8 cellular contexts compared by ENCODE assay signal in genomic region chr20:37223053-37223452, GRCh38. TPM values are rescaled to one million over a fixed set of nuclear protein-coding genes. Genes with fewer than 3 reads are reported as not detected.
DNase-seq lines count a peak whose midpoint lies in the region; ATAC-seq and TF ChIP-seq lines count a peak whose summit lies in the region.

No MANE protein-coding gene starts in this region.

- no peak overlapping the region for H3K4me3 ChIP-seq in SK-N-SH (ENCODE audit: low read depth in 2 of 2, low read length in 1 of 2)

- no peaks in the 10 kb centered on the region for H3K27me3 Mint-ChIP-seq in activated T-cell treated with anti-CD3 and anti-CD28 coated beads, Interleukin-2, amount 50 U/mL, for 72 hours (ENCODE audit: low read depth)
- no peaks in the 10 kb centered on the region for H3K27me3 Mint-ChIP-seq in stimulated activated naive B cell treated with anti-CD40 and anti-IgM and Interleukin-4, amounts not matched to agents 10 μg/mL and 1 μg/mL and 100 μg/mL, for 72 hours

- CTCF ChIA-PET in SK-N-SH (lab: Yijun Ruan, JAX) = interaction anchor here (0.7 to 1.6 kb wide), 4 partner anchors 8 to 22 kb away, joined by 3 to 4 read pairs (median 3); no protein-coding TSS in a partner anchor

- H3K4me1 ChIP-seq in SK-N-SH (ENCODE audit: control insufficient read depth in 1 of 2, insufficient read depth in 2 of 2, low read depth in 1 of 2, low read length in 1 of 2) = peaks cover 0 to 44% of the 10 kb centered on the region in 2 experiments; a peak in 2 of 4 replicates

- H3K36me3 ChIP-seq in SK-N-SH (replicated peaks in 1 of 2; ENCODE audit: control insufficient read depth in 1 of 2, insufficient read depth in 2 of 2, low read length in 1 of 2) = peaks cover 58 to 78% of the 10 kb centered on the region in 2 experiments

- TF ChIP-seq CTCF in SK-N-SH (IDR thresholded peaks at IDR 0.05) = no peak

- H3K27ac Mint-ChIP-seq in activated T-cell treated with anti-CD3 and anti-CD28 coated beads, Interleukin-2, amount 50 U/mL, for 72 hours = no peak overlapping the region
- no peak overlapping the region for H3K27ac Mint-ChIP-seq in stimulated activated naive B cell treated with anti-CD40 and anti-IgM and Interleukin-4, amounts not matched to agents 10 μg/mL and 1 μg/mL and 100 μg/mL, for 72 hours

- peaks cover 5 to 37% of the 10 kb centered on the region in 2 donors for H3K36me3 Mint-ChIP-seq in activated T-cell treated with anti-CD3 and anti-CD28 coated beads, Interleukin-2, amount 50 U/mL, for 72 hours (ENCODE audit: insufficient read depth in 2 of 2)
- peaks cover 37 to 52% of the 10 kb centered on the region in 2 donors for H3K36me3 Mint-ChIP-seq in stimulated activated naive B cell treated with anti-CD40 and anti-IgM and Interleukin-4, amounts not matched to agents 10 μg/mL and 1 μg/mL and 100 μg/mL, for 72 hours

- H2AFZ ChIP-seq in SK-N-SH (ENCODE audit: low read depth) = no peak overlapping the region

- peak; percentile 24 to 66 for ATAC-seq in activated T-cell treated with anti-CD3 and anti-CD28 coated beads, Interleukin-2, amount 50 U/mL, for 72 hours (replicated peaks in 1 of 2)
- peak; percentile 92 to 98 for ATAC-seq in stimulated activated naive B cell treated with anti-CD40 and anti-IgM and Interleukin-4, amounts not matched to agents 10 μg/mL and 1 μg/mL and 100 μg/mL, for 72 hours (replicated peaks)
- ATAC-seq in HG02759 (IDR thresholded peaks at IDR 0.05; ENCODE audit: unreplicated experiment) (no peak), HG03175 (IDR thresholded peaks at IDR 0.05; ENCODE audit: unreplicated experiment) (no peak), GM18498 (IDR thresholded peaks at IDR 0.05; ENCODE audit: unreplicated experiment) (no peak)

- TF ChIP-seq RAD21 in SK-N-SH (IDR thresholded peaks at IDR 0.05; ENCODE audit: low read length) = no peak

- no peaks in the 10 kb centered on the region for H3K9me3 Mint-ChIP-seq in activated T-cell treated with anti-CD3 and anti-CD28 coated beads, Interleukin-2, amount 50 U/mL, for 72 hours
- H3K9me3 Mint-ChIP-seq in stimulated activated naive B cell treated with anti-CD40 and anti-IgM and Interleukin-4, amounts not matched to agents 10 μg/mL and 1 μg/mL and 100 μg/mL, for 72 hours = no peaks in the 10 kb centered on the region

- TF ChIP-seq EP300 in SK-N-SH (IDR thresholded peaks at IDR 0.05; ENCODE audit: borderline replicate concordance in 1 of 2, low read depth in 1 of 2, low read length in 1 of 2) = no peak

- DNase-seq in activated T-cell treated with anti-CD3 and anti-CD28 coated beads, Interleukin-2, amount 50 U/mL, for 72 hours = no peak
- DNase-seq in activated T-cell treated with anti-CD3 and anti-CD28 coated beads for 4 hours (no peak), SK-N-SH (no peak), foreskin melanocyte (peak; percentile 84)
- DNase-seq in stimulated activated naive B cell treated with anti-CD40 and anti-IgM and Interleukin-4, amounts not matched to agents 10 μg/mL and 1 μg/mL and 100 μg/mL, for 72 hours = peak; percentile 10

- H3K4me3 Mint-ChIP-seq in activated T-cell treated with anti-CD3 and anti-CD28 coated beads, Interleukin-2, amount 50 U/mL, for 72 hours = no peak overlapping the region
- H3K4me3 Mint-ChIP-seq in stimulated activated naive B cell treated with anti-CD40 and anti-IgM and Interleukin-4, amounts not matched to agents 10 μg/mL and 1 μg/mL and 100 μg/mL, for 72 hours = no peak overlapping the region

- peaks cover 5% of the 10 kb centered on the region for H3K4me1 Mint-ChIP-seq in activated T-cell treated with anti-CD3 and anti-CD28 coated beads, Interleukin-2, amount 50 U/mL, for 72 hours (ENCODE audit: low read depth)
- H3K4me1 Mint-ChIP-seq in stimulated activated naive B cell treated with anti-CD40 and anti-IgM and Interleukin-4, amounts not matched to agents 10 μg/mL and 1 μg/mL and 100 μg/mL, for 72 hours = peaks cover 4 to 12% of the 10 kb centered on the region in 2 donors

- H3K9ac ChIP-seq in SK-N-SH = no peak overlapping the region

- no peaks in the 10 kb centered on the region for H3F3A ChIP-seq in SK-N-SH (replicated peaks; ENCODE audit: insufficient read depth)

- peak overlapping the region in 1 of 2 experiments; percentile 78 for H3K27ac ChIP-seq in SK-N-SH (ENCODE audit: low read depth in 2 of 2, low read length in 1 of 2)

- H3K4me2 ChIP-seq in SK-N-SH = no peak overlapping the region

- POLR2A ChIA-PET in SK-N-SH (lab: Yijun Ruan, JAX) = no interaction called here

- no peaks in the 10 kb centered on the region for H4K20me1 ChIP-seq in SK-N-SH (ENCODE audit: insufficient read depth)

- no peaks in the 10 kb centered on the region for H3K9me2 ChIP-seq in SK-N-SH

- H3K27me3 ChIP-seq in SK-N-SH (ENCODE audit: insufficient read depth) = no peaks in the 10 kb centered on the region

- H3K79me2 ChIP-seq in SK-N-SH (ENCODE audit: insufficient read depth) = peaks cover 18% of the 10 kb centered on the region; the same call in 1 of the 2 replicates

- no peaks in the 10 kb centered on the region for H3K9me3 ChIP-seq in SK-N-SH

TF ChIP-seq in SK-N-SH, 30 proteins besides CTCF, POLR2A, EP300 and RAD21:
- TF ChIP-seq IRF3 (IDR thresholded peaks at IDR 0.05; ENCODE audit: low read depth, low read length) = no peak
- TF ChIP-seq ELF1 (IDR thresholded peaks at IDR 0.05) = no peak
- TF ChIP-seq MAX (IDR thresholded peaks at IDR 0.05; ENCODE audit: low read depth) = peak; percentile 36; the same call in 1 of the 2 replicates
- TF ChIP-seq USF1 (IDR thresholded peaks at IDR 0.05; ENCODE audit: borderline replicate concordance, low read depth) = peak; percentile 81
- no peak for TF ChIP-seq CHD2 (IDR thresholded peaks at IDR 0.05; ENCODE audit: low read length, partially characterized antibody)
TF ChIP-seq in SK-N-SH: peak in this region for 2.

RNA-seq across cellular contexts. Expression of gene GHRH, which starts 38.6 kb away (rescaled TPM):
- not detected for total RNA-seq in activated T-cell treated with anti-CD3 and anti-CD28 coated beads, Interleukin-2, amount 50 U/mL, for 72 hours
- not detected in 2 replicates for polyA plus RNA-seq in SK-N-SH (2012; rRNA removed)
- not detected in 2 replicates for polyA plus RNA-seq in SK-N-SH (2012; cell fraction: cytosol; rRNA removed)
- not detected in 2 replicates for polyA plus RNA-seq in SK-N-SH (2012; cell fraction: nucleus; rRNA removed)

RNA-seq across cellular contexts. Expression of gene MROH8, which starts 43.7 kb away (rescaled TPM):
- 1 to 10 TPM; 5.0 to 5.2 TPM for total RNA-seq in activated T-cell treated with anti-CD3 and anti-CD28 coated beads, Interleukin-2, amount 50 U/mL, for 72 hours
- 3.2 and 3.5 TPM in 2 replicates for polyA plus RNA-seq in SK-N-SH (2012; rRNA removed)
- polyA plus RNA-seq in SK-N-SH (2012; cell fraction: cytosol; rRNA removed) = 2.7 and 2.9 TPM in 2 replicates
- 3.4 and 5.5 TPM in 2 replicates for polyA plus RNA-seq in SK-N-SH (2012; cell fraction: nucleus; rRNA removed)

RNA-seq across cellular contexts. Expression of gene RPN2, which starts 43.9 kb away (rescaled TPM):
- 100 to 1,000 TPM; 128 to 145 TPM for total RNA-seq in activated T-cell treated with anti-CD3 and anti-CD28 coated beads, Interleukin-2, amount 50 U/mL, for 72 hours
- 420 and 596 TPM in 2 replicates for polyA plus RNA-seq in SK-N-SH (2012; rRNA removed)
- polyA plus RNA-seq in SK-N-SH (2012; cell fraction: cytosol; rRNA removed) = 321 and 410 TPM in 2 replicates
- 270 and 432 TPM in 2 replicates for polyA plus RNA-seq in SK-N-SH (2012; cell fraction: nucleus; rRNA removed)

Comparison
In these comparisons a context has a peak if more than half of its experiments do, and no peak if none do; other contexts are left out.
1. ATAC-seq: peak in activated T-cell treated with anti-CD3 and anti-CD28 coated beads, Interleukin-2, amount 50 U/mL, for 72 hours (2 of 2) and stimulated activated naive B cell treated with anti-CD40 and anti-IgM and Interleukin-4, amounts not matched to agents 10 μg/mL and 1 μg/mL and 100 μg/mL, for 72 hours (2 of 2); none in HG02759 (single experiment), HG03175 (single experiment) and GM18498 (single experiment).
2. DNase-seq: peak in foreskin melanocyte (single experiment) and stimulated activated naive B cell treated with anti-CD40 and anti-IgM and Interleukin-4, amounts not matched to agents 10 μg/mL and 1 μg/mL and 100 μg/mL, for 72 hours (single experiment); none in activated T-cell treated with anti-CD3 and anti-CD28 coated beads, Interleukin-2, amount 50 U/mL, for 72 hours (0 of 2), activated T-cell treated with anti-CD3 and anti-CD28 coated beads for 4 hours (single experiment) and SK-N-SH (single experiment).